2 cellular contexts compared by ENCODE assay signal in the genomic region with DNA sequence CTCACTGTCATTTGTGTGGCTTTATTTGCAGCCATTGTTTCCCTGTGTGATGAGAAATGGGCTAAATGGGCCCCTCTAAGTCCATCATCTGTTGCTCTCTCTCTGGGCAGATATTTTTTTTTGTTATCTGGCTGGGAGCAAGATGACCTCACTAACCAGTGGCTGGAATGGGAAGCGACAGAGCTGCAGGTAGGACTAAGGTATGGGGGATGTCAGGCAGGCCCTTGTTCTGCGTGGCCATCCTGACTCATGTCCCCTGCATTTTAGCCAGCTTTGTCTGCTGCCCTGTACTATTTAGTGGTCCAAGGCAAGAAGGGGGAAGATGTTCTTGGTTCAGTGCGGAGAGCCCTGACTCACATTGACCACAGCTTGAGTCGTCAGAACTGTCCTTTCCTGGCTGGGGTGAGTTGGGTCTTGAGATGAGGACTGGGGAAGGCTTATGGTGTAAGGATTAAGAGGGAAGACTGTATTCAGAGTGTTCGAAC.
TF ChIP-seq lines count a peak whose summit lies in the region.

No MANE protein-coding gene starts in this region.

TF ChIP-seq in SK-N-SH, 30 proteins besides CTCF, POLR2A, EP300 and RAD21 (continued from another document):
- TF ChIP-seq, protein P1, sequence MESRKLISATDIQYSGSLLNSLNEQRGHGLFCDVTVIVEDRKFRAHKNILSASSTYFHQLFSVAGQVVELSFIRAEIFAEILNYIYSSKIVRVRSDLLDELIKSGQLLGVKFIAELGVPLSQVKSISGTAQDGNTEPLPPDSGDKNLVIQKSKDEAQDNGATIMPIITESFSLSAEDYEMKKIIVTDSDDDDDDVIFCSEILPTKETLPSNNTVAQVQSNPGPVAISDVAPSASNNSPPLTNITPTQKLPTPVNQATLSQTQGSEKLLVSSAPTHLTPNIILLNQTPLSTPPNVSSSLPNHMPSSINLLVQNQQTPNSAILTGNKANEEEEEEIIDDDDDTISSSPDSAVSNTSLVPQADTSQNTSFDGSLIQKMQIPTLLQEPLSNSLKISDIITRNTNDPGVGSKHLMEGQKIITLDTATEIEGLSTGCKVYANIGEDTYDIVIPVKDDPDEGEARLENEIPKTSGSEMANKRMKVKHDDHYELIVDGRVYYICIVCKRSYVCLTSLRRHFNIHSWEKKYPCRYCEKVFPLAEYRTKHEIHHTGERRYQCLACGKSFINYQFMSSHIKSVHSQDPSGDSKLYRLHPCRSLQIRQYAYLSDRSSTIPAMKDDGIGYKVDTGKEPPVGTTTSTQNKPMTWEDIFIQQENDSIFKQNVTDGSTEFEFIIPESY (IDR thresholded peaks at IDR 0.05; ENCODE audit: borderline replicate concordance, low read depth): no peak
- no peak for TF ChIP-seq NRF1 (IDR thresholded peaks at IDR 0.05; ENCODE audit: low read depth, low read length)

TF ChIP-seq in SK-N-SH treated with all-trans-retinoic acid at 6 μM for 48 hours, 23 proteins besides CTCF, POLR2A, EP300 and RAD21 (continued from another document):
- TF ChIP-seq, protein P2, sequence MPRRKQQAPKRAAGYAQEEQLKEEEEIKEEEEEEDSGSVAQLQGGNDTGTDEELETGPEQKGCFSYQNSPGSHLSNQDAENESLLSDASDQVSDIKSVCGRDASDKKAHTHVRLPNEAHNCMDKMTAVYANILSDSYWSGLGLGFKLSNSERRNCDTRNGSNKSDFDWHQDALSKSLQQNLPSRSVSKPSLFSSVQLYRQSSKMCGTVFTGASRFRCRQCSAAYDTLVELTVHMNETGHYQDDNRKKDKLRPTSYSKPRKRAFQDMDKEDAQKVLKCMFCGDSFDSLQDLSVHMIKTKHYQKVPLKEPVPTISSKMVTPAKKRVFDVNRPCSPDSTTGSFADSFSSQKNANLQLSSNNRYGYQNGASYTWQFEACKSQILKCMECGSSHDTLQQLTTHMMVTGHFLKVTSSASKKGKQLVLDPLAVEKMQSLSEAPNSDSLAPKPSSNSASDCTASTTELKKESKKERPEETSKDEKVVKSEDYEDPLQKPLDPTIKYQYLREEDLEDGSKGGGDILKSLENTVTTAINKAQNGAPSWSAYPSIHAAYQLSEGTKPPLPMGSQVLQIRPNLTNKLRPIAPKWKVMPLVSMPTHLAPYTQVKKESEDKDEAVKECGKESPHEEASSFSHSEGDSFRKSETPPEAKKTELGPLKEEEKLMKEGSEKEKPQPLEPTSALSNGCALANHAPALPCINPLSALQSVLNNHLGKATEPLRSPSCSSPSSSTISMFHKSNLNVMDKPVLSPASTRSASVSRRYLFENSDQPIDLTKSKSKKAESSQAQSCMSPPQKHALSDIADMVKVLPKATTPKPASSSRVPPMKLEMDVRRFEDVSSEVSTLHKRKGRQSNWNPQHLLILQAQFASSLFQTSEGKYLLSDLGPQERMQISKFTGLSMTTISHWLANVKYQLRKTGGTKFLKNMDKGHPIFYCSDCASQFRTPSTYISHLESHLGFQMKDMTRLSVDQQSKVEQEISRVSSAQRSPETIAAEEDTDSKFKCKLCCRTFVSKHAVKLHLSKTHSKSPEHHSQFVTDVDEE (CRISPR knock-in tag; IDR thresholded peaks at IDR 0.05): no peak
- TF ChIP-seq CSDC2 (CRISPR knock-in tag; IDR thresholded peaks at IDR 0.05) (no peak), TCF4 (CRISPR knock-in tag; IDR thresholded peaks at IDR 0.05; ENCODE audit: borderline replicate concordance) (no peak), ISL1 (CRISPR knock-in tag; IDR thresholded peaks at IDR 0.05) (no peak), GLIS3 (CRISPR knock-in tag; IDR thresholded peaks at IDR 0.05) (no peak), BACH2 (CRISPR knock-in tag; IDR thresholded peaks at IDR 0.05; ENCODE audit: borderline replicate concordance) (no peak), PPARA (CRISPR knock-in tag; IDR thresholded peaks at IDR 0.05; ENCODE audit: borderline replicate concordance) (no peak), ZC3H10 (CRISPR knock-in tag; IDR thresholded peaks at IDR 0.05) (no peak), ZFP30 (CRISPR knock-in tag; IDR thresholded peaks at IDR 0.05) (no peak), ZFP3 (CRISPR knock-in tag; IDR thresholded peaks at IDR 0.05) (no peak), ZNF8 (CRISPR knock-in tag; IDR thresholded peaks at IDR 0.05) (no peak), ZNF70 (CRISPR knock-in tag; IDR thresholded peaks at IDR 0.05) (no peak), OSR1 (CRISPR knock-in tag; IDR thresholded peaks at IDR 0.05) (no peak), TOX (CRISPR knock-in tag; IDR thresholded peaks at IDR 0.05; ENCODE audit: borderline replicate concordance) (no peak), SNAI2 (CRISPR knock-in tag; IDR thresholded peaks at IDR 0.05) (no peak)
- TF ChIP-seq, protein P3, sequence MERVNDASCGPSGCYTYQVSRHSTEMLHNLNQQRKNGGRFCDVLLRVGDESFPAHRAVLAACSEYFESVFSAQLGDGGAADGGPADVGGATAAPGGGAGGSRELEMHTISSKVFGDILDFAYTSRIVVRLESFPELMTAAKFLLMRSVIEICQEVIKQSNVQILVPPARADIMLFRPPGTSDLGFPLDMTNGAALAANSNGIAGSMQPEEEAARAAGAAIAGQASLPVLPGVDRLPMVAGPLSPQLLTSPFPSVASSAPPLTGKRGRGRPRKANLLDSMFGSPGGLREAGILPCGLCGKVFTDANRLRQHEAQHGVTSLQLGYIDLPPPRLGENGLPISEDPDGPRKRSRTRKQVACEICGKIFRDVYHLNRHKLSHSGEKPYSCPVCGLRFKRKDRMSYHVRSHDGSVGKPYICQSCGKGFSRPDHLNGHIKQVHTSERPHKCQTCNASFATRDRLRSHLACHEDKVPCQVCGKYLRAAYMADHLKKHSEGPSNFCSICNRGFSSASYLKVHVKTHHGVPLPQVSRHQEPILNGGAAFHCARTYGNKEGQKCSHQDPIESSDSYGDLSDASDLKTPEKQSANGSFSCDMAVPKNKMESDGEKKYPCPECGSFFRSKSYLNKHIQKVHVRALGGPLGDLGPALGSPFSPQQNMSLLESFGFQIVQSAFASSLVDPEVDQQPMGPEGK (CRISPR knock-in tag; IDR thresholded peaks at IDR 0.05; ENCODE audit: borderline replicate concordance): no peak
- TF ChIP-seq, protein P4, sequence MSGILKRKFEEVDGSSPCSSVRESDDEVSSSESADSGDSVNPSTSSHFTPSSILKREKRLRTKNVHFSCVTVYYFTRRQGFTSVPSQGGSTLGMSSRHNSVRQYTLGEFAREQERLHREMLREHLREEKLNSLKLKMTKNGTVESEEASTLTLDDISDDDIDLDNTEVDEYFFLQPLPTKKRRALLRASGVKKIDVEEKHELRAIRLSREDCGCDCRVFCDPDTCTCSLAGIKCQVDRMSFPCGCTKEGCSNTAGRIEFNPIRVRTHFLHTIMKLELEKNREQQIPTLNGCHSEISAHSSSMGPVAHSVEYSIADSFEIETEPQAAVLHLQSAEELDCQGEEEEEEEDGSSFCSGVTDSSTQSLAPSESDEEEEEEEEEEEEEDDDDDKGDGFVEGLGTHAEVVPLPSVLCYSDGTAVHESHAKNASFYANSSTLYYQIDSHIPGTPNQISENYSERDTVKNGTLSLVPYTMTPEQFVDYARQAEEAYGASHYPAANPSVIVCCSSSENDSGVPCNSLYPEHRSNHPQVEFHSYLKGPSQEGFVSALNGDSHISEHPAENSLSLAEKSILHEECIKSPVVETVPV (CRISPR knock-in tag; IDR thresholded peaks at IDR 0.05): no peak
